Comparison of ENCODE assay signal across 13 cellular contexts in the genomic region with DNA sequence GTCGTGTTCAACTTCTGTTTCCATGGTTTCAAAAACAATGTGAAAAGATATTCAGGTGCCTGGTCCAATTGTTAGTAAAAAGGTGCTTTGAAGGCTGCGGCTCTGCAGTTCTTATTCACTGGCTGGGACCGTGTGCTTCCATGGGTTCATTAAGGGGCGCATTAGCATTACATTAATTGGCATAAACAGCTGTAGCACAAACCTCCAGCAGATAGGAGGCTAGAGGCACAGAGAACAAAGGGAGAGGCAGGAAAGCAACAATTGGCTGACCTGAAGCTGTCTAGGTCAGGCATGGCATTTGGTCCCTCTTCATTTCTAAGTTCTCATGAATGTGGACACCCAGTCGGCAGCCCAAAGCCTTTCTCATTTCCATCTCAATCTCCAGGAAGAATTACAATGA. TPM values are rescaled to one million over a fixed set of nuclear protein-coding genes. Genes with fewer than 3 reads are reported as not detected.
DNase-seq lines count a peak whose midpoint lies in the region; ATAC-seq and FAIRE-seq lines count a peak whose summit lies in the region.
"Had no signal": no experiment of that assay in that cellular context is flagged by ENCODE, and none has a peak within 500 bp of the region (broad histone marks: within the 10 kb centered on the region; RNA-seq: fewer than 3 reads in every experiment).

No MANE protein-coding gene starts in this region.

- no peak overlapping the region for H3K27ac Mint-ChIP-seq in IgD-negative memory B cell

- ATAC-seq in GM19463 (IDR thresholded peaks at IDR 0.05; ENCODE audit: unreplicated experiment) (peak; percentile 9), HG02884 (IDR thresholded peaks at IDR 0.05; ENCODE audit: unreplicated experiment) (peak; percentile 31), left cardiac atrium (no peak)

- peaks cover 2% of the 10 kb centered on the region for H3K36me3 Mint-ChIP-seq in IgD-negative memory B cell

- no peaks in the 10 kb centered on the region for H3K9me3 Mint-ChIP-seq in IgD-negative memory B cell
- H3K9me3 Mint-ChIP-seq: immature natural killer cell had no signal

- peaks cover 9% of the 10 kb centered on the region for H3K27me3 Mint-ChIP-seq in IgD-negative memory B cell

- no peak for FAIRE-seq in GM19239 (lab: Jason Lieb, UNC)

- intact Hi-C loops in left cardiac atrium (cut with DNase I) = no loop called here

- peaks cover 12 to 17% (median 16%) of the 10 kb centered on the region in 3 donors for H3K4me1 Mint-ChIP-seq in IgD-negative memory B cell

- H3K4me3 Mint-ChIP-seq in IgD-negative memory B cell = peak overlapping the region in 3 of 4 donors; percentile 10 to 92 (median 53)

- DNase-seq in retina (peak; percentile 70), globus pallidus (ENCODE audit: low spot score) (no peak), left cardiac atrium (no peak), NCI-H510A (lab: John Stamatoyannopoulos, UW) (no peak), GM19239 (ENCODE audit: insufficient read length, low spot score) (no peak)
- DNase-seq: adrenal gland; KBM-7; NCI-H524; stimulated activated CD4-positive, alpha-beta T cell treated with anti-CD3 and anti-CD28 coated beads, Interleukin-2, amount 100 ng/mL, for 48 hours had no signal

RNA-seq across cellular contexts. Expression of a gene that starts 16.6 kb away (rescaled TPM):
- 15.0 TPM for polyA plus RNA-seq in IgD-negative memory B cell
- total RNA-seq in left cardiac atrium = 10 to 100 TPM; 17.1 to 20.3 TPM

Comparison
In these comparisons a context has a peak if more than half of its experiments do, and no peak if none do; other contexts are left out.
1. ATAC-seq: peak in GM19463 (single experiment) and HG02884 (single experiment); none in left cardiac atrium (0 of 2).